ENCODE assay signal across 26 cellular contexts in the genomic region with DNA sequence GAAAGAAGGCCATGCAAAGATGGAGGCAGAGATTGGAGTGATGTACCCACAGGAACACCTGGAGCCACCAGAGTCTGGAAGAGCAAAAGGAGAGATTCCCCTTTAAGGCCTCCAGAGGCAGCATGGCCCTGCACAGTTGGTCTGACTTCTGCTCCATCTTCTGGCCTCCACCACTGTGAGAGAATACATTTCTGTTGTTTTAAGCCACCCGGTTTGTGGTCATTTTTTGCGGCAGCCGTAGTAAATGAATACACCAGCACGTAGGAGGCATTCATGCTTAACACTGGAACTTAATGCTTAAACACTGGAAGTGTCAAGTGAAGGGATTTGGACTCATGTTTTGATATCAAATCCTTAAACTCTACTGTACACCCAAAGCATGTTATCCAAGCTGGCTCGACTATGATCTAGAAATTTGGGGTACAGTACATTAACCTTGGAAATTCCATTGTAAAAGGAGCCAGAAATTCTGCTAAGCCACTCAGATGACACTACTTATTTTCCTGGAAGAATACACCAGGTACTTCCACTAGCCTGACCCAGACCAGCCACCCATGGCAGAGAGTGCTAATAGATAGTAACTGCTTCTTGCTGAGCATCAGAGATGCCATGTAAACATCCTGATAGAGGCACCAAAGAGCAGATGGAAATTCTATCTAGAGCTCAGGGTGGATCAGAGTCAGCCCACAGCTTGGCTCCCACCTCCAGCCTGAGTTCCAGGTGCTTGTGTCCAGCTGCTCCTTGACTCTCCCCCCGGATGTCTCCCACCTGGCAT.
"Had no signal": no experiment of that assay in that cellular context is flagged by ENCODE, and none has a peak within 500 bp of the region (broad histone marks: within the 10 kb centered on the region; RNA-seq: fewer than 3 reads in every experiment).

No MANE protein-coding gene starts in this region.

- H3K27me3 ChIP-seq: colonic mucosa, gastroesophageal sphincter had no signal

- H3K4me3 ChIP-seq: colonic mucosa, gastroesophageal sphincter, left ventricle myocardium inferior, lung, mucosa of descending colon, smooth muscle cell, suprapubic skin, tibial artery, upper lobe of right lung had no signal

- DNase-seq: activated CD4-positive, alpha-beta T cell treated with anti-CD3 and anti-CD28 coated beads for 36 hours; activated CD4-positive, alpha-beta T cell treated with anti-CD3 and anti-CD28 coated beads, Interleukin-2, amount 50 U/mL, for 4 hours; activated CD4-positive, CD25-positive, alpha-beta regulatory T cell; activated naive CD4-positive, alpha-beta T cell; activated T-cell treated with anti-CD3 and anti-CD28 coated beads for 4 hours; activated T-cell treated with anti-CD3 and anti-CD28 coated beads, Interleukin-2, amount 50 U/mL, for 72 hours; colonic mucosa; effector memory CD4-positive, alpha-beta T cell; head of caudate nucleus; hippocampal formation; kidney; left ventricle myocardium inferior; mucosa of descending colon; stimulated activated CD4-positive, alpha-beta T cell treated with anti-CD3 and anti-CD28 coated beads, Interleukin-2, amount 100 ng/mL, for 24 hours; stimulated activated naive B cell treated with anti-CD40 and anti-IgM and Interleukin-4, amounts not matched to agents 10 μg/mL and 1 μg/mL and 100 μg/mL, for 72 hours; T-cell; tibial artery; upper lobe of right lung had no signal

- H3K9me3 ChIP-seq: colonic mucosa, gastroesophageal sphincter, left ventricle myocardium inferior, mucosa of descending colon, suprapubic skin, tibial artery, upper lobe of right lung had no signal

- ATAC-seq: activated CD4-positive, alpha-beta T cell treated with anti-CD3 and anti-CD28 coated beads for 36 hours; activated naive CD4-positive, alpha-beta T cell treated with anti-CD3 and anti-CD28 coated beads, Interleukin-2, amount 50 U/mL, for 72 hours; activated T-cell treated with anti-CD3 and anti-CD28 coated beads, Interleukin-2, amount 50 U/mL, for 72 hours; gastroesophageal sphincter; mucosa of descending colon; natural killer cell treated with Interleukin-12 subunit alpha and Interleukin-12 subunit beta and Interleukin-15 and Interleukin-18, amount 100 ng/mL, for 72 hours; stimulated activated naive B cell treated with anti-CD40 and anti-IgM and Interleukin-4, amounts not matched to agents 10 μg/mL and 1 μg/mL and 100 μg/mL, for 72 hours; T-cell; upper lobe of right lung had no signal

- H3K4me2 ChIP-seq: smooth muscle cell had no signal

- H3K4me1 Mint-ChIP-seq: activated CD4-positive, alpha-beta T cell treated with anti-CD3 and anti-CD28 coated beads for 36 hours; stimulated activated naive B cell treated with anti-CD40 and anti-IgM and Interleukin-4, amounts not matched to agents 10 μg/mL and 1 μg/mL and 100 μg/mL, for 72 hours; T-cell had no signal

- H3K27me3 Mint-ChIP-seq: progenitor cell of endocrine pancreas had no signal

- H3K4me3 Mint-ChIP-seq: activated CD4-positive, alpha-beta T cell treated with anti-CD3 and anti-CD28 coated beads for 36 hours; activated T-cell treated with anti-CD3 and anti-CD28 coated beads, Interleukin-2, amount 50 U/mL, for 72 hours; natural killer cell treated with Interleukin-12 subunit alpha and Interleukin-12 subunit beta and Interleukin-15 and Interleukin-18, amount 100 ng/mL, for 72 hours; stimulated activated naive B cell treated with anti-CD40 and anti-IgM and Interleukin-4, amounts not matched to agents 10 μg/mL and 1 μg/mL and 100 μg/mL, for 72 hours; T-cell; T-helper 2 cell treated with Interferon-gamma antibody and Interleukin-4, amounts not matched to agents 5 μg/mL and 100 μg/mL, for 36 hours had no signal

- H3K27ac ChIP-seq: colonic mucosa, gastroesophageal sphincter, left ventricle myocardium inferior, suprapubic skin, tibial artery, upper lobe of right lung had no signal

- H3K27ac Mint-ChIP-seq: activated CD4-positive, alpha-beta T cell treated with anti-CD3 and anti-CD28 coated beads for 36 hours; activated naive CD4-positive, alpha-beta T cell treated with anti-CD3 and anti-CD28 coated beads, Interleukin-2, amount 50 U/mL, for 72 hours; activated T-cell treated with anti-CD3 and anti-CD28 coated beads, Interleukin-2, amount 50 U/mL, for 72 hours; natural killer cell treated with Interleukin-12 subunit alpha and Interleukin-12 subunit beta and Interleukin-15 and Interleukin-18, amount 100 ng/mL, for 72 hours; stimulated activated naive B cell treated with anti-CD40 and anti-IgM and Interleukin-4, amounts not matched to agents 10 μg/mL and 1 μg/mL and 100 μg/mL, for 72 hours; T-cell; T-helper 2 cell treated with Interferon-gamma antibody and Interleukin-4, amounts not matched to agents 5 μg/mL and 100 μg/mL, for 36 hours had no signal

- FAIRE-seq: kidney had no signal

- H3K36me3 Mint-ChIP-seq: activated naive CD4-positive, alpha-beta T cell treated with anti-CD3 and anti-CD28 coated beads, Interleukin-2, amount 50 U/mL, for 72 hours; natural killer cell treated with Interleukin-12 subunit alpha and Interleukin-12 subunit beta and Interleukin-15 and Interleukin-18, amount 100 ng/mL, for 72 hours; stimulated activated naive B cell treated with anti-CD40 and anti-IgM and Interleukin-4, amounts not matched to agents 10 μg/mL and 1 μg/mL and 100 μg/mL, for 72 hours; T-cell had no signal

- H3K9me3 Mint-ChIP-seq: activated naive CD4-positive, alpha-beta T cell treated with anti-CD3 and anti-CD28 coated beads, Interleukin-2, amount 50 U/mL, for 72 hours; activated T-cell treated with anti-CD3 and anti-CD28 coated beads, Interleukin-2, amount 50 U/mL, for 72 hours; T-cell; T-helper 2 cell treated with Interferon-gamma antibody and Interleukin-4, amounts not matched to agents 5 μg/mL and 100 μg/mL, for 36 hours had no signal

- H3K4me1 ChIP-seq: colonic mucosa, left ventricle myocardium inferior, suprapubic skin, tibial artery, upper lobe of right lung had no signal

- H3K36me3 ChIP-seq: colonic mucosa, gastroesophageal sphincter, left ventricle myocardium inferior, suprapubic skin, tibial artery, upper lobe of right lung had no signal
